In genomic region chr1:32068891-32069590, GRCh38 we compare ENCODE assay signal across 1 cellular context.
TF ChIP-seq lines count a peak whose summit lies in the region.

No MANE protein-coding gene starts in this region.

TF ChIP-seq in SK-N-SH treated with all-trans-retinoic acid at 6 μM for 48 hours, 23 proteins besides CTCF, POLR2A, EP300 and RAD21 (continued from another document):
- TF ChIP-seq CREB5 (CRISPR knock-in tag; IDR thresholded peaks at IDR 0.05; ENCODE audit: low read depth): no peak
- no peak for TF ChIP-seq ZFP30 (CRISPR knock-in tag; IDR thresholded peaks at IDR 0.05)
- no peak for TF ChIP-seq OSR1 (CRISPR knock-in tag; IDR thresholded peaks at IDR 0.05)
- no peak for TF ChIP-seq ZNF70 (CRISPR knock-in tag; IDR thresholded peaks at IDR 0.05)
- no peak for TF ChIP-seq BACH2 (CRISPR knock-in tag; IDR thresholded peaks at IDR 0.05; ENCODE audit: borderline replicate concordance)
- no peak for TF ChIP-seq SNAI2 (CRISPR knock-in tag; IDR thresholded peaks at IDR 0.05)
- no peak for TF ChIP-seq ZFP3 (CRISPR knock-in tag; IDR thresholded peaks at IDR 0.05)
- no peak for TF ChIP-seq ISL1 (CRISPR knock-in tag; IDR thresholded peaks at IDR 0.05)
TF ChIP-seq in SK-N-SH treated with all-trans-retinoic acid at 6 μM for 48 hours: peak in this region for 0.
